Comparison of ENCODE assay signal across 8 cellular contexts in genomic region chr19:33235269-33235995, GRCh38. TPM values are rescaled to one million over a fixed set of nuclear protein-coding genes. Genes with fewer than 3 reads are reported as not detected.
DNase-seq lines count a peak whose midpoint lies in the region; ATAC-seq and TF ChIP-seq lines count a peak whose summit lies in the region.

No MANE protein-coding gene starts in this region.

- no peaks in the 10 kb centered on the region for H3K9me3 ChIP-seq in tibial nerve

- H3K4me1 Mint-ChIP-seq in osteocyte (ENCODE audit: unreplicated experiment) = no peaks in the 10 kb centered on the region

- H3K9me3 Mint-ChIP-seq in osteocyte (ENCODE audit: unreplicated experiment) = no peaks in the 10 kb centered on the region

- no peak overlapping the region for H3K27ac ChIP-seq in tibial nerve

- H3K4me3 ChIP-seq in fibroblast of villous mesenchyme (ENCODE audit: low read depth, low read length) = no peak overlapping the region
- peak overlapping the region in 1 of 4 donors; percentile 7 for H3K4me3 ChIP-seq in tibial nerve

- peaks cover 0 to 42% of the 10 kb centered on the region in 2 donors for H3K27me3 ChIP-seq in tibial nerve

- no peaks in the 10 kb centered on the region for H3K4me1 ChIP-seq in tibial nerve

- TF ChIP-seq CTCF in fibroblast of villous mesenchyme (IDR thresholded peaks at IDR 0.05; ENCODE audit: insufficient read depth, low read depth, low read length) (peak; percentile 87), osteocyte (IDR thresholded peaks at IDR 0.05) (peak; percentile 90), tibial nerve (IDR thresholded peaks at IDR 0.05) (peak; percentile 74 to 90 (median 88))

- 59 to 66% methylated on average over 25 to 29 of the region's 30 CpGs for WGBS in tibial nerve, 2 donors

- H3K36me3 ChIP-seq in tibial nerve = no peaks in the 10 kb centered on the region

- no peaks in the 10 kb centered on the region for H3K36me3 Mint-ChIP-seq in osteocyte (ENCODE audit: unreplicated experiment)

- no peak overlapping the region for H3K4me3 Mint-ChIP-seq in osteocyte (ENCODE audit: unreplicated experiment)

- DNase-seq in DMS79 treated with DMSO at 0.1 percent for 48 hours (lab: John Stamatoyannopoulos, UW) = peak; percentile 47
- peak; percentile 30 for DNase-seq in HS-5 (ENCODE audit: low read depth)
- DNase-seq in RKO (ENCODE audit: low spot score) = peak; percentile 74
- peak; percentile 51 for DNase-seq in activated T-helper 1 cell treated with Interleukin-2 at 50 U/mL for 16 hours (ENCODE audit: low read depth)
- DNase-seq in fibroblast of villous mesenchyme (ENCODE audit: low read depth) = peak; percentile 71
- DNase-seq in osteocyte (ENCODE audit: extremely low spot score, unreplicated experiment) = peak; percentile 93
- peak; percentile 80 to 92 for DNase-seq in tibial nerve (ENCODE audit: low spot score in 2 of 2)

- ATAC-seq in GM21367 (IDR thresholded peaks at IDR 0.05; ENCODE audit: unreplicated experiment) = peak; percentile 86

- peaks cover 23% of the 10 kb centered on the region for H3K27me3 Mint-ChIP-seq in osteocyte (ENCODE audit: unreplicated experiment)

- TF ChIP-seq EP300 in tibial nerve (IDR thresholded peaks at IDR 0.05) = no peak

- TF ChIP-seq POLR2A in tibial nerve (IDR thresholded peaks at IDR 0.05) = no peak

- H3K27ac Mint-ChIP-seq in osteocyte (ENCODE audit: unreplicated experiment) = no peak overlapping the region

RNA-seq across cellular contexts. Expression of gene SLC7A10, which starts 9.8 kb away (rescaled TPM):
- total RNA-seq in fibroblast of villous mesenchyme (not detected in 2 replicates), osteocyte (not detected in 2 replicates), tibial nerve (10 to 100 TPM in 3 of 4 donors, 1 to 10 TPM in 1; 4.3 to 25.8 (median 13.2) TPM)

RNA-seq across cellular contexts. Expression of gene LRP3, which starts 41.3 kb away (rescaled TPM):
- total RNA-seq in fibroblast of villous mesenchyme (11.2 and 14.8 TPM in 2 replicates), osteocyte (49.8 and 52.3 TPM in 2 replicates), tibial nerve (10 to 100 TPM; 19.0 to 39.0 (median 30.2) TPM)

Comparison
In these comparisons a context has a peak if more than half of its experiments do, and no peak if none do; other contexts are left out.
1. DNase-seq: peak in every context shown above with its lines; median percentile 93 in osteocyte; 86 in tibial nerve; 74 in RKO; 71 in fibroblast of villous mesenchyme; 51 in activated T-helper 1 cell treated with Interleukin-2 at 50 U/mL for 16 hours; 47 in DMS79 treated with DMSO at 0.1 percent for 48 hours; 30 in HS-5.